ENCODE assay signal across 22 cellular contexts in the genomic region with DNA sequence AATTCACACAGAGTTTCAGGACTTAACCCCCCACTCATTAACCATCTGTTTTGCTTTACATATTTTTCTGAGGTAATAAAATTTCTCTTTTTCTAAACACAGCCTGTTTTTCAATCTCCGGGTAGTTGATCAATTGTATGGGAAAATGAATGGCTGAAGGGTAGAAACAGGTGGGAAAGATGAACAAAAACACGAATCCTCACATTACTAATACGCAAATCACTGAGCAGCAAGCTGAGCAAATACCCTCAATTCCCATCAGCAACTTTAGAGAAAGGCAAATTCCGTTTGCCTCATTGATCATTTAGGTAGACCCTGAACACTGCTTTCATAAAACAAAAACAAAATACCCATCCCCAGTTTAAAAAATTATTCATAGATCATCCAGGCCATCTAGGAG. TPM values are rescaled to one million over a fixed set of nuclear protein-coding genes. Genes with fewer than 3 reads are reported as not detected.
DNase-seq lines count a peak whose midpoint lies in the region; ATAC-seq and TF ChIP-seq lines count a peak whose summit lies in the region.
"Had no signal": no experiment of that assay in that cellular context is flagged by ENCODE, and none has a peak within 500 bp of the region (broad histone marks: within the 10 kb centered on the region; RNA-seq: fewer than 3 reads in every experiment).

No MANE protein-coding gene starts in this region.

- no peak for TF ChIP-seq CTCF in IMR-90 (conservative IDR thresholded peaks at IDR 0.05; ENCODE audit: low read depth, low read length)

- H3K4me1 Mint-ChIP-seq in activated naive CD4-positive, alpha-beta T cell treated with anti-CD3 and anti-CD28 coated beads, Interleukin-2, amount 50 U/mL, for 24 hours = peaks cover 65% of the 10 kb centered on the region
- peaks cover 62% of the 10 kb centered on the region for H3K4me1 Mint-ChIP-seq in activated naive CD8-positive, alpha-beta T cell (ENCODE audit: low read depth)
- peaks cover 51% of the 10 kb centered on the region for H3K4me1 Mint-ChIP-seq in stimulated activated memory B cell treated with anti-CD40 and anti-IgM and Interleukin-4, amounts not matched to agents 10 μg/mL and 1 μg/mL and 100 μg/mL, for 72 hours

- no peak overlapping the region for H2BK5ac ChIP-seq in IMR-90 (ENCODE audit: low read depth, low read length, poor library complexity, severe bottlenecking)

- TF ChIP-seq RAD21 in IMR-90 (IDR thresholded peaks at IDR 0.05; ENCODE audit: low read length) = no peak

- H2AFZ ChIP-seq in IMR-90 (replicated peaks; ENCODE audit: low read length, poor library complexity) = no peak overlapping the region

- peak overlapping the region; percentile 70; the same call in 1 of the 2 replicates for H2AK5ac ChIP-seq in IMR-90 (ENCODE audit: low read depth, low read length)

- no peak overlapping the region for H3K27ac ChIP-seq in IMR-90 (ENCODE audit: insufficient read depth, low read length)
- H3K27ac ChIP-seq: coronary artery had no signal

- in situ Hi-C loops in IMR-90 (cut with MboI; ENCODE audit: low sequenced_read_pairs) = loop anchor here (25.0 kb wide), 1 partner anchor 686 kb away; no protein-coding TSS in a partner anchor

- intact Hi-C loops in IMR-90 (cut with micrococcal nuclease) = no loop called here

- H4K91ac ChIP-seq in IMR-90 (ENCODE audit: insufficient read depth, low read depth, low read length) = no peak overlapping the region

- peaks cover 10% of the 10 kb centered on the region for H3K36me3 Mint-ChIP-seq in activated naive CD4-positive, alpha-beta T cell treated with anti-CD3 and anti-CD28 coated beads, Interleukin-2, amount 50 U/mL, for 24 hours
- peaks cover 3% of the 10 kb centered on the region for H3K36me3 Mint-ChIP-seq in activated naive CD8-positive, alpha-beta T cell
- H3K36me3 Mint-ChIP-seq in stimulated activated memory B cell treated with anti-CD40 and anti-IgM and Interleukin-4, amounts not matched to agents 10 μg/mL and 1 μg/mL and 100 μg/mL, for 72 hours = peaks cover 13% of the 10 kb centered on the region

- 0 out of 3 replicates have a peak overlapping the region, but pooled peaks have one; percentile 39 for H2BK15ac ChIP-seq in IMR-90 (ENCODE audit: low read depth, low read length)

- CTCF ChIA-PET in IMR-90 (lab: Yijun Ruan, JAX) = no interaction called here

- no peaks in the 10 kb centered on the region for H3K27me3 Mint-ChIP-seq in activated naive CD4-positive, alpha-beta T cell treated with anti-CD3 and anti-CD28 coated beads, Interleukin-2, amount 50 U/mL, for 24 hours
- no peaks in the 10 kb centered on the region for H3K27me3 Mint-ChIP-seq in activated naive CD8-positive, alpha-beta T cell
- no peaks in the 10 kb centered on the region for H3K27me3 Mint-ChIP-seq in stimulated activated memory B cell treated with anti-CD40 and anti-IgM and Interleukin-4, amounts not matched to agents 10 μg/mL and 1 μg/mL and 100 μg/mL, for 72 hours

- H3K4me2 ChIP-seq in IMR-90 (ENCODE audit: low read depth, low read length) = no peak overlapping the region

- no peak overlapping the region for H3K4ac ChIP-seq in IMR-90 (ENCODE audit: low read depth, low read length)

- POLR2A ChIA-PET in IMR-90 (lab: Charles Lee; ENCODE audit: unreplicated experiment) = no interaction called here

- no peaks in the 10 kb centered on the region for H3K36me3 ChIP-seq in IMR-90 (ENCODE audit: control insufficient read depth, insufficient read depth, low read length)
- H3K36me3 ChIP-seq: breast epithelium, left lung, transverse colon had no signal

- no peak overlapping the region for H3K23ac ChIP-seq in IMR-90 (ENCODE audit: low read depth, low read length)

- H2AK9ac ChIP-seq in IMR-90 (replicated peaks; ENCODE audit: low read depth, low read length, poor library complexity) = no peak overlapping the region

- H4K5ac ChIP-seq in IMR-90 (ENCODE audit: low read depth, low read length) = no peak overlapping the region

- no peak for TF ChIP-seq POLR2A in IMR-90 (IDR thresholded peaks at IDR 0.05; ENCODE audit: low read depth, low read length)

- ATAC-seq in IMR-90 (ENCODE audit: low read depth) (no peak), left lobe of liver (no peak), GM18868 (IDR thresholded peaks at IDR 0.05; ENCODE audit: unreplicated experiment) (no peak)
- no peak for ATAC-seq in stimulated activated memory B cell treated with anti-CD40 and anti-IgM and Interleukin-4, amounts not matched to agents 10 μg/mL and 1 μg/mL and 100 μg/mL, for 72 hours
- ATAC-seq: left lung, Right ventricle myocardium inferior had no signal

- H3K9me3 ChIP-seq in IMR-90 (ENCODE audit: control insufficient read depth, insufficient read depth, low read length) = no peaks in the 10 kb centered on the region
- H3K9me3 ChIP-seq: breast epithelium, left lung, transverse colon had no signal

- H3K27me3 ChIP-seq in IMR-90 (ENCODE audit: control insufficient read depth, insufficient read depth, low read length) = no peaks in the 10 kb centered on the region
- H3K27me3 ChIP-seq: breast epithelium, left lung, transverse colon had no signal

- H3K18ac ChIP-seq in IMR-90 (ENCODE audit: low read depth, low read length) = no peak overlapping the region

- H3K4me1 ChIP-seq in IMR-90 (ENCODE audit: control insufficient read depth, insufficient read depth, low read length) = peaks cover 4% of the 10 kb centered on the region
- H3K4me1 ChIP-seq: breast epithelium had no signal

- H3K9me3 Mint-ChIP-seq in activated naive CD4-positive, alpha-beta T cell treated with anti-CD3 and anti-CD28 coated beads, Interleukin-2, amount 50 U/mL, for 24 hours = no peaks in the 10 kb centered on the region
- H3K9me3 Mint-ChIP-seq in activated naive CD8-positive, alpha-beta T cell (ENCODE audit: low read depth) = no peaks in the 10 kb centered on the region
- no peaks in the 10 kb centered on the region for H3K9me3 Mint-ChIP-seq in stimulated activated memory B cell treated with anti-CD40 and anti-IgM and Interleukin-4, amounts not matched to agents 10 μg/mL and 1 μg/mL and 100 μg/mL, for 72 hours

- no peaks in the 10 kb centered on the region for H4K20me1 ChIP-seq in IMR-90 (ENCODE audit: insufficient read depth, low read length)

- no TSS peak for BruUV-seq in IMR-90 (replicated peaks; lab: Mats Ljungman, UMichigan)

- 100% methylated on average over 1 of the region's 4 CpGs; no CpG with 5 or more reads in 1 of the 2 experiments for WGBS in IMR-90 (ENCODE audit: extremely low coverage in 2 of 2, insufficient read length in 1 of 2), 2 experiments

- no peak overlapping the region for H3K14ac ChIP-seq in IMR-90 (replicated peaks; ENCODE audit: low read depth, low read length)

- dilution Hi-C loops in IMR-90 (cut with HindIII; ENCODE audit: low sequenced_read_pairs, unreplicated experiment) = no loop called here

- peaks cover 2% of the 10 kb centered on the region; the same call in 1 of the 2 replicates for H3K9me1 ChIP-seq in IMR-90 (ENCODE audit: insufficient read depth, low read length)

- no peak overlapping the region for H4K8ac ChIP-seq in IMR-90 (ENCODE audit: low read depth in 2 of 2, low read length in 2 of 2)

- H3K79me1 ChIP-seq in IMR-90 (ENCODE audit: low read depth in 1 of 2, low read length in 2 of 2) = peaks cover 0 to 18% of the 10 kb centered on the region in 2 experiments; a peak in 2 of 4 replicates

- H3K56ac ChIP-seq in IMR-90 (ENCODE audit: extremely low read depth, insufficient read depth, low read length) = no peak overlapping the region

- H3K27ac Mint-ChIP-seq in activated naive CD4-positive, alpha-beta T cell treated with anti-CD3 and anti-CD28 coated beads, Interleukin-2, amount 50 U/mL, for 24 hours = peak overlapping the region; percentile 11
- peak overlapping the region; percentile 55 for H3K27ac Mint-ChIP-seq in activated naive CD8-positive, alpha-beta T cell
- peak overlapping the region; percentile 41 for H3K27ac Mint-ChIP-seq in stimulated activated memory B cell treated with anti-CD40 and anti-IgM and Interleukin-4, amounts not matched to agents 10 μg/mL and 1 μg/mL and 100 μg/mL, for 72 hours
- H3K27ac Mint-ChIP-seq: progenitor cell of endocrine pancreas had no signal

- no peak overlapping the region for H3K4me3 ChIP-seq in IMR-90 (ENCODE audit: insufficient read depth, low read depth, low read length)
- H3K4me3 ChIP-seq: breast epithelium, coronary artery, left lung, transverse colon had no signal

- no peak overlapping the region for H3K9ac ChIP-seq in IMR-90 (ENCODE audit: low read depth, low read length)

- DNase-seq in activated naive CD4-positive, alpha-beta T cell (lab: John Stamatoyannopoulos, UW) = no peak
- DNase-seq in IMR-90 = no peak
- no peak for DNase-seq in NCI-H69 (lab: John Stamatoyannopoulos, UW)
- DNase-seq in left lobe of liver (ENCODE audit: low spot score) = no peak
- DNase-seq: activated CD4-positive, alpha-beta T cell treated with anti-CD3 and anti-CD28 coated beads for 4 hours; activated T-cell treated with anti-CD3 and anti-CD28 coated beads, Interleukin-2, amount 50 U/mL, for 48 hours; DND-41; head of caudate nucleus; left lung; NCI-H1105; NCI-H2081; stimulated activated naive CD4-positive, alpha-beta T cell; SW 1271; transverse colon had no signal

- no peak overlapping the region for H3K4me3 Mint-ChIP-seq in activated naive CD4-positive, alpha-beta T cell treated with anti-CD3 and anti-CD28 coated beads, Interleukin-2, amount 50 U/mL, for 24 hours
- no peak overlapping the region for H3K4me3 Mint-ChIP-seq in activated naive CD8-positive, alpha-beta T cell
- H3K4me3 Mint-ChIP-seq in stimulated activated memory B cell treated with anti-CD40 and anti-IgM and Interleukin-4, amounts not matched to agents 10 μg/mL and 1 μg/mL and 100 μg/mL, for 72 hours = no peak overlapping the region

- no peak overlapping the region for H2BK120ac ChIP-seq in IMR-90 (ENCODE audit: low read depth, low read length)

- no peak overlapping the region for H2BK20ac ChIP-seq in IMR-90 (ENCODE audit: low read depth, low read length)

TF ChIP-seq in IMR-90, 13 proteins besides CTCF, POLR2A, EP300 and RAD21:
- no peak for TF ChIP-seq MXI1 (IDR thresholded peaks at IDR 0.05; ENCODE audit: borderline replicate concordance, low read depth, low read length)

RNA-seq across cellular contexts. Expression of gene CD274, which starts 1.9 kb away (rescaled TPM):
- total RNA-seq in IMR-90 (2012; rRNA removed) = 19.4 and 29.4 TPM in 2 replicates
- polyA plus RNA-seq in IMR-90 (2012; rRNA removed) = 13.9 and 17.4 TPM in 2 replicates
- 3.0 and 4.3 TPM in 2 replicates for polyA plus RNA-seq in IMR-90 (2012; cell fraction: cytosol; rRNA removed)
- 4.8 and 33.9 TPM in 2 replicates for polyA plus RNA-seq in IMR-90 (2012; cell fraction: nucleus; rRNA removed; ENCODE audit: low replicate concordance)
- 1.0 TPM for total RNA-seq in left lobe of liver

RNA-seq across cellular contexts. Expression of gene PLGRKT, which starts 10.7 kb away (rescaled TPM):
- total RNA-seq in IMR-90 (2012; rRNA removed) (12.7 and 13.6 TPM in 2 replicates), left lobe of liver (12.4 TPM)
- 8.6 and 10.8 TPM in 2 replicates for polyA plus RNA-seq in IMR-90 (2012; rRNA removed)
- 2.1 and 3.0 TPM in 2 replicates for polyA plus RNA-seq in IMR-90 (2012; cell fraction: cytosol; rRNA removed)
- 0.53 and 2.4 TPM in 2 replicates for polyA plus RNA-seq in IMR-90 (2012; cell fraction: nucleus; rRNA removed; ENCODE audit: low replicate concordance)

Comparison
In these comparisons a context has a peak if more than half of its experiments do, and no peak if none do; other contexts are left out.
1. RNA of gene CD274, which starts 1.9 kb away (total RNA-seq): 19.4 to 29.4 TPM in IMR-90; 1.0 TPM in left lobe of liver (single experiment); every median in the first group is over 10 times any median in the second.
2. Peak in every context shown above with its lines, with median percentiles within 50 percentile points of each other: H3K27ac Mint-ChIP-seq.